27 cellular contexts compared by ENCODE assay signal in the genomic region with DNA sequence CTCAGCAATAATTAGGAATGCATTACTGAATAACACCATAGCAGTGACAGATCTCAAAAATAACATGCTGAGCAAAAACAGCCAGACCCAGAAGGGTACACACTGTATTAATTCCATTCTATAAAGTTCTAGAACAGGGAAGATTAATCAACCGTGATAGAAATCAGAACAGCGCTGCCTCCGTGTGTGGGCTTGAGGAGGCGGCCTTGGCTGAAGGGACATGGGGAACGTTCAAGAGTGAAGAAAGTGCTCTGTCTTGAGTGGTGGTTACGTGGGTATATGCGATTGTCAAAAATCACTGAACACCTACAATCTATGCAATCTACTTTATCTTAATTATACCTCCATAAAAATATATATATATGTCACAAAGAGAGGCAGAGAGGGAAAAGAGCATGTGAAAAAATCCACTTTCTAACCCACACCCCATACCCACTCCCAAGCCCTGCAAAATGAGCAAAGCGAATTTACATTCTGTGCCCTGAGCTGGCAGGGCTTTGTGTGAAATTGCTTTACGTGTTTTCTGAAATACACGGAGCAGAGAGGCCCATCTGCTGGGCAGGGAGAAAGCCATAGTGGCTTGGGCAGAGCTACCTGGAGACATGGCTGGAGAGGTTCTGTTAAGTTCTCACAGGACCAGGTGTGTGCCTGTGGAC.
DNase-seq lines count a peak whose midpoint lies in the region; ATAC-seq and TF ChIP-seq lines count a peak whose summit lies in the region.
"Had no signal": no experiment of that assay in that cellular context is flagged by ENCODE, and none has a peak within 500 bp of the region (broad histone marks: within the 10 kb centered on the region; RNA-seq: fewer than 3 reads in every experiment).

No MANE protein-coding gene starts in this region.

- H3K27ac ChIP-seq in neuronal stem cell (replicated peaks; ENCODE audit: low read length) = no peak overlapping the region
- H3K27ac ChIP-seq in tibial nerve = peak overlapping the region in 3 of 4 donors; percentile 18 to 74 (median 42)
- H3K27ac ChIP-seq: breast epithelium, neural progenitor cell, prostate gland, sigmoid colon, SJCRH30, upper lobe of left lung, VCaP had no signal

- no peak overlapping the region for H2BK15ac ChIP-seq in neuronal stem cell (ENCODE audit: low read length)

- peaks cover 1 to 3% of the 10 kb centered on the region in 2 donors for H3K4me1 ChIP-seq in neuronal stem cell (ENCODE audit: control insufficient read depth in 2 of 2, insufficient read depth in 1 of 2, low read depth in 1 of 2, low read length in 2 of 2)
- peaks cover 0 to 19% (median 5%) of the 10 kb centered on the region in 4 donors for H3K4me1 ChIP-seq in tibial nerve
- H3K4me1 ChIP-seq: breast epithelium, neural progenitor cell, prostate gland, SJCRH30 had no signal

- ATAC-seq in activated naive CD8-positive, alpha-beta T cell treated with anti-CD3 and anti-CD28 coated beads, Interleukin-2, amount 10 ng/mL, durations not matched to agents 7 days and 5 days (ENCODE audit: low read depth) = no peak
- ATAC-seq in activated naive CD8-positive, alpha-beta T cell treated with anti-CD3 and anti-CD28 coated beads, Interleukin-2, amount 50 U/mL, for 24 hours = no peak
- no peak for ATAC-seq in GM19324 (IDR thresholded peaks at IDR 0.05; ENCODE audit: low FRiP score, unreplicated experiment)
- ATAC-seq: activated naive CD4-positive, alpha-beta T cell treated with anti-CD3 and anti-CD28 coated beads, Interleukin-2, amount 50 U/mL, for 72 hours; activated T-helper 17 cell treated with anti-CD3 and anti-CD28 coated beads, Interleukin-2, amount 50 U/mL, for 72 hours had no signal

- H3K4me3 ChIP-seq in neuronal stem cell (ENCODE audit: low read length in 2 of 2) (no peak overlapping the region), tibial nerve (no peak overlapping the region)
- H3K4me3 ChIP-seq: breast epithelium, neural progenitor cell, prostate gland, sigmoid colon, SJCRH30, upper lobe of left lung had no signal

- H3K36me3 ChIP-seq in neuronal stem cell (replicated peaks in 1 of 2; ENCODE audit: control insufficient read depth in 2 of 2, insufficient read depth in 2 of 2, low read length in 2 of 2) = no peaks in the 10 kb centered on the region
- H3K36me3 ChIP-seq in tibial nerve = peaks cover 2 to 22% (median 5%) of the 10 kb centered on the region in 3 donors
- H3K36me3 ChIP-seq: breast epithelium, neural progenitor cell, prostate gland, sigmoid colon, SJCRH30, upper lobe of left lung had no signal

- H3K14ac ChIP-seq in neuronal stem cell (ENCODE audit: low read length) = no peak overlapping the region

- H2BK120ac ChIP-seq in neuronal stem cell (ENCODE audit: low read depth, low read length) = no peak overlapping the region

- H3K27me3 Mint-ChIP-seq in activated naive CD8-positive, alpha-beta T cell treated with anti-CD3 and anti-CD28 coated beads, Interleukin-2, amount 10 ng/mL, durations not matched to agents 7 days and 5 days = no peaks in the 10 kb centered on the region
- H3K27me3 Mint-ChIP-seq in activated naive CD8-positive, alpha-beta T cell treated with anti-CD3 and anti-CD28 coated beads, Interleukin-2, amount 50 U/mL, for 24 hours = no peaks in the 10 kb centered on the region
- H3K27me3 Mint-ChIP-seq in activated T-helper 2 cell treated with anti-CD3 and anti-CD28 coated beads, Interferon-gamma antibody, Interleukin-2, Interleukin-4, amounts not matched to agents 10 μg/mL and 5 μg/mL and 100 μg/mL, durations not matched to agents 14 hours and 24 hours and 36 hours (ENCODE audit: low read depth) = no peaks in the 10 kb centered on the region
- H3K27me3 Mint-ChIP-seq: activated CD4-positive, alpha-beta T cell treated with anti-CD3 and anti-CD28 coated beads, Interleukin-2, amount 10 ng/mL, durations not matched to agents 24 days and 14 days; activated T-helper 17 cell treated with anti-CD3 and anti-CD28 coated beads, Interleukin-2, amount 50 U/mL, for 72 hours had no signal

- no peak overlapping the region for H2BK12ac ChIP-seq in neuronal stem cell (ENCODE audit: low read length)

- no peak for TF ChIP-seq POLR2A in tibial nerve (IDR thresholded peaks at IDR 0.05)

- H3K79me1 ChIP-seq in neuronal stem cell (ENCODE audit: low read depth, low read length) = no peaks in the 10 kb centered on the region

- H3K27ac Mint-ChIP-seq in activated naive CD8-positive, alpha-beta T cell treated with anti-CD3 and anti-CD28 coated beads, Interleukin-2, amount 10 ng/mL, durations not matched to agents 7 days and 5 days = peak overlapping the region; percentile 38
- H3K27ac Mint-ChIP-seq in activated naive CD8-positive, alpha-beta T cell treated with anti-CD3 and anti-CD28 coated beads, Interleukin-2, amount 50 U/mL, for 24 hours = no peak overlapping the region
- H3K27ac Mint-ChIP-seq in activated T-helper 2 cell treated with anti-CD3 and anti-CD28 coated beads, Interferon-gamma antibody, Interleukin-2, Interleukin-4, amounts not matched to agents 10 μg/mL and 5 μg/mL and 100 μg/mL, durations not matched to agents 14 hours and 24 hours and 36 hours = peak overlapping the region; percentile 59
- H3K27ac Mint-ChIP-seq: activated CD4-positive, alpha-beta T cell treated with anti-CD3 and anti-CD28 coated beads, Interleukin-2, amount 10 ng/mL, durations not matched to agents 24 days and 14 days; activated T-helper 17 cell treated with anti-CD3 and anti-CD28 coated beads, Interleukin-2, amount 50 U/mL, for 72 hours; neural progenitor cell had no signal

- no peak overlapping the region for H3K9ac ChIP-seq in neuronal stem cell (ENCODE audit: low read depth, low read length, poor library complexity)
- H3K9ac ChIP-seq: neural progenitor cell had no signal

- H3K36me3 Mint-ChIP-seq in activated naive CD8-positive, alpha-beta T cell treated with anti-CD3 and anti-CD28 coated beads, Interleukin-2, amount 10 ng/mL, durations not matched to agents 7 days and 5 days = peaks cover 50% of the 10 kb centered on the region
- H3K36me3 Mint-ChIP-seq in activated naive CD8-positive, alpha-beta T cell treated with anti-CD3 and anti-CD28 coated beads, Interleukin-2, amount 50 U/mL, for 24 hours (ENCODE audit: low read depth) = peaks cover 67% of the 10 kb centered on the region
- H3K36me3 Mint-ChIP-seq in activated T-helper 2 cell treated with anti-CD3 and anti-CD28 coated beads, Interferon-gamma antibody, Interleukin-2, Interleukin-4, amounts not matched to agents 10 μg/mL and 5 μg/mL and 100 μg/mL, durations not matched to agents 14 hours and 24 hours and 36 hours (ENCODE audit: low read depth) = peaks cover 83% of the 10 kb centered on the region
- H3K36me3 Mint-ChIP-seq: CD14-positive monocyte, neural progenitor cell had no signal

- no peak overlapping the region for H3K4me2 ChIP-seq in neuronal stem cell (ENCODE audit: insufficient read depth, low read length, poor library complexity, severe bottlenecking)
- H3K4me2 ChIP-seq: neural progenitor cell had no signal

- no peak overlapping the region for H4K8ac ChIP-seq in neuronal stem cell (ENCODE audit: low read depth, low read length)

- H3K4me3 Mint-ChIP-seq in activated naive CD8-positive, alpha-beta T cell treated with anti-CD3 and anti-CD28 coated beads, Interleukin-2, amount 10 ng/mL, durations not matched to agents 7 days and 5 days = no peak overlapping the region
- no peak overlapping the region for H3K4me3 Mint-ChIP-seq in activated naive CD8-positive, alpha-beta T cell treated with anti-CD3 and anti-CD28 coated beads, Interleukin-2, amount 50 U/mL, for 24 hours
- H3K4me3 Mint-ChIP-seq in activated T-helper 2 cell treated with anti-CD3 and anti-CD28 coated beads, Interferon-gamma antibody, Interleukin-2, Interleukin-4, amounts not matched to agents 10 μg/mL and 5 μg/mL and 100 μg/mL, durations not matched to agents 14 hours and 24 hours and 36 hours (ENCODE audit: low read depth) = no peak overlapping the region
- H3K4me3 Mint-ChIP-seq: activated CD4-positive, alpha-beta T cell treated with anti-CD3 and anti-CD28 coated beads, Interleukin-2, amount 10 ng/mL, durations not matched to agents 24 days and 14 days; activated T-helper 17 cell treated with anti-CD3 and anti-CD28 coated beads, Interleukin-2, amount 50 U/mL, for 72 hours; CD14-positive monocyte; immature natural killer cell; neural progenitor cell had no signal

- no peak overlapping the region for H2AK5ac ChIP-seq in neuronal stem cell (ENCODE audit: low read depth, low read length)

- H3K27me3 ChIP-seq in neuronal stem cell (ENCODE audit: control insufficient read depth in 3 of 3, insufficient read depth in 3 of 3, low read depth in 1 of 3, low read length in 3 of 3) (no peaks in the 10 kb centered on the region), tibial nerve (no peaks in the 10 kb centered on the region)
- H3K27me3 ChIP-seq: breast epithelium, neural progenitor cell, sigmoid colon, upper lobe of left lung had no signal

- POLR2A ChIA-PET in activated naive CD8-positive, alpha-beta T cell treated with anti-CD3 and anti-CD28 coated beads, Interleukin-2, amount 10 ng/mL, durations not matched to agents 7 days and 5 days (lab: Charles Lee) = no interaction called here

- TF ChIP-seq EP300 in tibial nerve (IDR thresholded peaks at IDR 0.05) = peak; percentile 30 to 58

- TF ChIP-seq CTCF in tibial nerve (IDR thresholded peaks at IDR 0.05) = no peak

- H3K4ac ChIP-seq in neuronal stem cell (ENCODE audit: low read length) = no peak overlapping the region

- no peak overlapping the region for H3K23ac ChIP-seq in neuronal stem cell (ENCODE audit: low read depth, low read length, poor library complexity)

- intact Hi-C loops in activated T-helper 2 cell treated with anti-CD3 and anti-CD28 coated beads, Interferon-gamma antibody, Interleukin-2, Interleukin-4, amounts not matched to agents 10 μg/mL and 5 μg/mL and 100 μg/mL, durations not matched to agents 14 hours and 24 hours and 36 hours (cut with micrococcal nuclease) = no loop called here

- peak overlapping the region; percentile 33 for H2AFZ ChIP-seq in neuronal stem cell (ENCODE audit: low read length)
- H2AFZ ChIP-seq: neural progenitor cell had no signal

- H4K91ac ChIP-seq in neuronal stem cell (ENCODE audit: low read depth, low read length, poor library complexity) = no peak overlapping the region

- no peaks in the 10 kb centered on the region for H3K9me3 ChIP-seq in neuronal stem cell (replicated peaks in 1 of 2; ENCODE audit: control insufficient read depth in 2 of 2, insufficient read depth in 1 of 2, low read depth in 1 of 2, low read length in 2 of 2)
- no peaks in the 10 kb centered on the region for H3K9me3 ChIP-seq in tibial nerve
- H3K9me3 ChIP-seq: breast epithelium, prostate gland, sigmoid colon, SJCRH30, upper lobe of left lung had no signal

- WGBS in neuronal stem cell (ENCODE audit: extremely low coverage in 2 of 2, insufficient read length in 2 of 2, insufficient replicate concordance in 1 of 2), 2 donors = no CpG with 5 or more reads among the region's 10 CpGs
- 62 to 66% methylated on average over 10 of the region's 10 CpGs for WGBS in tibial nerve, 2 donors

- no peak overlapping the region for H2BK5ac ChIP-seq in neuronal stem cell (ENCODE audit: low read length)

- no peaks in the 10 kb centered on the region for H3K9me3 Mint-ChIP-seq in activated naive CD8-positive, alpha-beta T cell treated with anti-CD3 and anti-CD28 coated beads, Interleukin-2, amount 10 ng/mL, durations not matched to agents 7 days and 5 days
- H3K9me3 Mint-ChIP-seq in activated naive CD8-positive, alpha-beta T cell treated with anti-CD3 and anti-CD28 coated beads, Interleukin-2, amount 50 U/mL, for 24 hours = no peaks in the 10 kb centered on the region
- H3K9me3 Mint-ChIP-seq in activated T-helper 2 cell treated with anti-CD3 and anti-CD28 coated beads, Interferon-gamma antibody, Interleukin-2, Interleukin-4, amounts not matched to agents 10 μg/mL and 5 μg/mL and 100 μg/mL, durations not matched to agents 14 hours and 24 hours and 36 hours = no peaks in the 10 kb centered on the region
- H3K9me3 Mint-ChIP-seq: activated CD4-positive, alpha-beta T cell treated with anti-CD3 and anti-CD28 coated beads, Interleukin-2, amount 10 ng/mL, durations not matched to agents 24 days and 14 days; activated naive CD4-positive, alpha-beta T cell treated with anti-CD3 and anti-CD28 coated beads, Interleukin-2, amount 50 U/mL, for 72 hours; activated T-helper 17 cell treated with anti-CD3 and anti-CD28 coated beads, Interleukin-2, amount 50 U/mL, for 72 hours; CD14-positive monocyte; immature natural killer cell; neural progenitor cell had no signal

- H3K4me1 Mint-ChIP-seq in activated naive CD8-positive, alpha-beta T cell treated with anti-CD3 and anti-CD28 coated beads, Interleukin-2, amount 10 ng/mL, durations not matched to agents 7 days and 5 days = peaks cover 47% of the 10 kb centered on the region
- H3K4me1 Mint-ChIP-seq in activated naive CD8-positive, alpha-beta T cell treated with anti-CD3 and anti-CD28 coated beads, Interleukin-2, amount 50 U/mL, for 24 hours = peaks cover 57% of the 10 kb centered on the region
- H3K4me1 Mint-ChIP-seq in activated T-helper 2 cell treated with anti-CD3 and anti-CD28 coated beads, Interferon-gamma antibody, Interleukin-2, Interleukin-4, amounts not matched to agents 10 μg/mL and 5 μg/mL and 100 μg/mL, durations not matched to agents 14 hours and 24 hours and 36 hours (ENCODE audit: low read depth) = peaks cover 52% of the 10 kb centered on the region
- H3K4me1 Mint-ChIP-seq: CD14-positive monocyte had no signal

- H3K18ac ChIP-seq in neuronal stem cell (ENCODE audit: low read length) = no peak overlapping the region

- DNase-seq in activated naive CD8-positive, alpha-beta T cell treated with anti-CD3 and anti-CD28 coated beads, Interleukin-2, amount 10 ng/mL, durations not matched to agents 7 days and 5 days = no peak
- DNase-seq in activated naive CD8-positive, alpha-beta T cell treated with anti-CD3 and anti-CD28 coated beads, Interleukin-2, amount 50 U/mL, for 24 hours = no peak
- DNase-seq in activated T-helper 2 cell treated with anti-CD3 and anti-CD28 coated beads, Interferon-gamma antibody, Interleukin-2, Interleukin-4, amounts not matched to agents 10 μg/mL and 5 μg/mL and 100 μg/mL, durations not matched to agents 14 hours and 24 hours and 36 hours (ENCODE audit: low spot score) = no peak
- DNase-seq in neuronal stem cell (ENCODE audit: low spot score) (no peak), tibial nerve (ENCODE audit: low spot score in 2 of 2) (no peak), C1 segment of cervical spinal cord (lab: John Stamatoyannopoulos, UW) (no peak)
- DNase-seq: activated CD4-positive, alpha-beta T cell treated with anti-CD3 and anti-CD28 coated beads, Interleukin-2, amount 10 ng/mL, durations not matched to agents 24 days and 14 days; HCEC 1CT; immature natural killer cell; IMR-90; NCI-H146; NCI-H446; NCI-H774; sigmoid colon; SJCRH30; stimulated activated CD4-positive, alpha-beta T cell treated with anti-CD3 and anti-CD28 coated beads, Interleukin-4, amount 100 ng/mL, for 1 hour; SW 1271; T1000; upper lobe of left lung had no signal
